23 cellular contexts compared by ENCODE assay signal in the genomic region with DNA sequence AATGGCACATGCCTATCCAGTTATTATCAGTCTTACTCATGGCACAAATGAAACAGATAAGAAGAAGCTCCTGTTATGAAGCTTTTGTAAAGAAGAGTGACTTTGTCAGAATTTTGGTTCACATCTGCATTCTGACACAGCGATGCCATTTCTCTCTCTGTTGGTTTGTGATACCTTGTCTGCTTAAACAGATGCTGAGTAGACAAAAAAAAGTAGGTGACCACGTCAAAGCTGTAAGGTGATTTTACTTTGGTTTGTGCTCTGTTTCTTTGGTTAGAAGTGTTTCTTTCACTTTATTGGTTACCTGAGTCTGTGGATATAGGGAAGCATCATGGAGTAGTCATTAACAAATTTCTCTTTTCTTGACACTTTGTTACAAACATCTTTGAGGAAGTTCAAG.
A peak's percentile ranks its signal among the peaks of the same experiment; 100 is the strongest.
DNase-seq lines count a peak whose midpoint lies in the region; ATAC-seq, FAIRE-seq and TF ChIP-seq lines count a peak whose summit lies in the region.
"Had no signal": no experiment of that assay in that cellular context is flagged by ENCODE, and none has a peak within 500 bp of the region (broad histone marks: within the 10 kb centered on the region; RNA-seq: fewer than 3 reads in every experiment).

No MANE protein-coding gene starts in this region.

- no peak overlapping the region for H4K91ac ChIP-seq in IMR-90 (ENCODE audit: insufficient read depth, low read depth, low read length)

- no peak overlapping the region for H3K14ac ChIP-seq in IMR-90 (replicated peaks; ENCODE audit: low read depth, low read length)

- H3K27me3 ChIP-seq in HepG2 (ENCODE audit: control insufficient read depth in 1 of 2, insufficient read depth in 2 of 2, low read length in 2 of 2) (no peaks in the 10 kb centered on the region), right lobe of liver (no peaks in the 10 kb centered on the region), IMR-90 (ENCODE audit: control insufficient read depth, insufficient read depth, low read length) (no peaks in the 10 kb centered on the region), uterus (no peaks in the 10 kb centered on the region), thyroid gland (no peaks in the 10 kb centered on the region), lower lobe of right lung (ENCODE audit: low read depth) (no peaks in the 10 kb centered on the region)
- H3K27me3 ChIP-seq: BE2C, BLaER1 had no signal

- no peak overlapping the region for H4K8ac ChIP-seq in IMR-90 (ENCODE audit: low read depth in 2 of 2, low read length in 2 of 2)

- no peak overlapping the region for H3K4ac ChIP-seq in IMR-90 (ENCODE audit: low read depth, low read length)

- dilution Hi-C loops in IMR-90 (cut with HindIII; ENCODE audit: low sequenced_read_pairs, unreplicated experiment) = no loop called here

- H3K9me1 ChIP-seq in IMR-90 (ENCODE audit: insufficient read depth, low read length) = no peaks in the 10 kb centered on the region

- H4K5ac ChIP-seq in IMR-90 (ENCODE audit: low read depth, low read length) = no peak overlapping the region

- H2BK5ac ChIP-seq in IMR-90 (ENCODE audit: low read depth, low read length, poor library complexity, severe bottlenecking) = no peak overlapping the region

- DNase-seq in HepG2 (ENCODE audit: low spot score) = no peak
- DNase-seq in right lobe of liver = no peak
- no peak for DNase-seq in IMR-90
- DNase-seq in uterus = no peak
- DNase-seq in thyroid gland = no peak
- DNase-seq in lower lobe of right lung = no peak
- DNase-seq: ACHN; BE2C; C1 segment of cervical spinal cord; CD4-positive, alpha-beta memory T cell; CD4-positive, CD25-positive, alpha-beta regulatory T cell; CD8-positive, alpha-beta memory T cell; COR-L47; DMS 273 treated with DMSO at 0.1 percent for 48 hours; DMS153; DMS79; DND-41; EL; GDM1 had no signal

- TF ChIP-seq CTCF in HepG2 (CRISPR knock-in tag; IDR thresholded peaks at IDR 0.05) (no peak), right lobe of liver (IDR thresholded peaks at IDR 0.05) (no peak), IMR-90 (conservative IDR thresholded peaks at IDR 0.05; ENCODE audit: low read depth, low read length) (no peak), uterus (IDR thresholded peaks at IDR 0.05) (no peak), thyroid gland (IDR thresholded peaks at IDR 0.05) (no peak), lower lobe of right lung (IDR thresholded peaks at IDR 0.05) (no peak)

- H3K23ac ChIP-seq in IMR-90 (ENCODE audit: low read depth, low read length) = no peak overlapping the region

- in situ Hi-C loops in HepG2 (cut with HindIII; ENCODE audit: extremely low pct_ligation_motif_present, low pct_unique_long_range_greater_than_20kb) (no loop called here), IMR-90 (cut with MboI; ENCODE audit: low sequenced_read_pairs) (no loop called here)

- H3K4me1 ChIP-seq in HepG2 (ENCODE audit: insufficient read depth, low read length) = no peaks in the 10 kb centered on the region
- H3K4me1 ChIP-seq in right lobe of liver = no peaks in the 10 kb centered on the region
- no peaks in the 10 kb centered on the region for H3K4me1 ChIP-seq in IMR-90 (ENCODE audit: control insufficient read depth, insufficient read depth, low read length)
- no peaks in the 10 kb centered on the region for H3K4me1 ChIP-seq in uterus
- no peaks in the 10 kb centered on the region for H3K4me1 ChIP-seq in thyroid gland
- H3K4me1 ChIP-seq in lower lobe of right lung = no peaks in the 10 kb centered on the region
- H3K4me1 ChIP-seq: BE2C had no signal

- 3% methylated on average over 2 of the region's 2 CpGs for WGBS in HepG2 (ENCODE audit: low lambda C conversion rate)
- 74% methylated on average over 2 of the region's 2 CpGs for WGBS in right lobe of liver (ENCODE audit: insufficient coverage, low coverage, low lambda C conversion rate, missing lambda C conversion rate)
- WGBS in IMR-90 (ENCODE audit: extremely low coverage in 2 of 2, insufficient read length in 1 of 2), 2 experiments = 60% methylated on average over 1 of the region's 2 CpGs; no CpG with 5 or more reads in 1 of the 2 experiments
- WGBS in thyroid gland, 2 donors = 83 to 85% methylated on average over 2 of the region's 2 CpGs

- TF ChIP-seq RAD21 in HepG2 (CRISPR knock-in tag; IDR thresholded peaks at IDR 0.05) = no peak
- TF ChIP-seq RAD21 in IMR-90 (IDR thresholded peaks at IDR 0.05; ENCODE audit: low read length) = no peak

- H2BK20ac ChIP-seq in IMR-90 (ENCODE audit: low read depth, low read length) = no peak overlapping the region

- H2AFZ ChIP-seq in HepG2 (ENCODE audit: low read length) (no peak overlapping the region), IMR-90 (replicated peaks; ENCODE audit: low read length, poor library complexity) (no peak overlapping the region)

- H3K18ac ChIP-seq in IMR-90 (ENCODE audit: low read depth, low read length) = no peak overlapping the region

- intact Hi-C loops in HepG2 (cut with micrococcal nuclease; ENCODE audit: unreplicated experiment) = no loop called here
- intact Hi-C loops in right lobe of liver (cut with DNase I) = no loop called here
- intact Hi-C loops in IMR-90 (cut with micrococcal nuclease) = no loop called here
- intact Hi-C loops in uterus (cut with DNase I; ENCODE audit: low total_unique reads) = no loop called here
- intact Hi-C loops in thyroid gland (cut with DNase I) = no loop called here
- intact Hi-C loops in lower lobe of right lung (cut with DNase I) = no loop called here

- no peak overlapping the region for H2AK9ac ChIP-seq in IMR-90 (replicated peaks; ENCODE audit: low read depth, low read length, poor library complexity)

- H3K56ac ChIP-seq in IMR-90 (ENCODE audit: extremely low read depth, insufficient read depth, low read length) = no peak overlapping the region

- H3K79me2 ChIP-seq in HepG2 (ENCODE audit: insufficient read depth, low read length) = no peaks in the 10 kb centered on the region

- CTCF ChIA-PET in HepG2 (lab: Yijun Ruan, JAX; ENCODE audit: low intra/inter-chr PET ratio, low total read pairs) = no interaction called here
- CTCF ChIA-PET in IMR-90 (lab: Yijun Ruan, JAX) = no interaction called here

- H3K9ac ChIP-seq in HepG2 (ENCODE audit: insufficient read depth, low read depth, low read length) (no peak overlapping the region), IMR-90 (ENCODE audit: low read depth, low read length) (no peak overlapping the region)
- H3K9ac ChIP-seq: BLaER1 had no signal

- no peak overlapping the region for H2BK120ac ChIP-seq in IMR-90 (ENCODE audit: low read depth, low read length)

- POLR2A ChIA-PET in HepG2 (lab: Yijun Ruan, JAX) = no interaction called here
- POLR2A ChIA-PET in IMR-90 (lab: Charles Lee; ENCODE audit: unreplicated experiment) = no interaction called here

- H4K20me1 ChIP-seq in HepG2 (ENCODE audit: insufficient read depth, low read length) (no peaks in the 10 kb centered on the region), IMR-90 (ENCODE audit: insufficient read depth, low read length) (no peaks in the 10 kb centered on the region)
- H4K20me1 ChIP-seq: BLaER1 had no signal

- ATAC-seq in HepG2 (no peak), right lobe of liver (no peak), IMR-90 (ENCODE audit: low read depth) (no peak), lower lobe of right lung (no peak)
- ATAC-seq: GM12878 had no signal

- H3K4me3 ChIP-seq in HepG2 (replicated peaks in 1 of 3; ENCODE audit: insufficient read depth in 1 of 3, low read depth in 2 of 3, low read length in 3 of 3) = no peak overlapping the region
- no peak overlapping the region for H3K4me3 ChIP-seq in right lobe of liver
- H3K4me3 ChIP-seq in IMR-90 (ENCODE audit: insufficient read depth, low read depth, low read length) = no peak overlapping the region
- H3K4me3 ChIP-seq in uterus = no peak overlapping the region
- H3K4me3 ChIP-seq in thyroid gland (replicated peaks in 1 of 3) = no peak overlapping the region
- H3K4me3 ChIP-seq in lower lobe of right lung = no peak overlapping the region
- H3K4me3 ChIP-seq: BLaER1, GM12878 had no signal

- no peak for FAIRE-seq in HepG2 (lab: Jason Lieb, UNC)
- FAIRE-seq: GM12878, GM12892 had no signal

- no peaks in the 10 kb centered on the region for H3K79me1 ChIP-seq in IMR-90 (ENCODE audit: low read depth in 1 of 2, low read length in 2 of 2)

- H3K4me2 ChIP-seq in HepG2 (ENCODE audit: low read depth, low read length) (no peak overlapping the region), IMR-90 (ENCODE audit: low read depth, low read length) (no peak overlapping the region)
- H3K4me2 ChIP-seq: BLaER1 had no signal

- H3K27ac ChIP-seq in HepG2 (ENCODE audit: extremely low read length, insufficient read depth, low read length) (no peak overlapping the region), right lobe of liver (no peak overlapping the region), IMR-90 (ENCODE audit: insufficient read depth, low read length) (no peak overlapping the region), uterus (peak overlapping the region; percentile 49 to 59), thyroid gland (no peak overlapping the region), lower lobe of right lung (no peak overlapping the region)
- H3K27ac ChIP-seq: 22Rv1, BLaER1 had no signal

- BruUV-seq in HepG2 (replicated peaks; lab: Mats Ljungman, UMichigan) (no TSS peak), IMR-90 (replicated peaks; lab: Mats Ljungman, UMichigan) (no TSS peak)

- H3K9me3 ChIP-seq in HepG2 (ENCODE audit: low read length) (no peaks in the 10 kb centered on the region), right lobe of liver (no peaks in the 10 kb centered on the region), IMR-90 (ENCODE audit: control insufficient read depth, insufficient read depth, low read length) (no peaks in the 10 kb centered on the region), uterus (no peaks in the 10 kb centered on the region), thyroid gland (no peaks in the 10 kb centered on the region), lower lobe of right lung (no peaks in the 10 kb centered on the region)
- H3K9me3 ChIP-seq: BE2C, BLaER1 had no signal

- TF ChIP-seq POLR2A in HepG2 (IDR thresholded peaks at IDR 0.05; ENCODE audit: insufficient read depth in 1 of 2, low read depth in 2 of 2, low read length in 2 of 2) (no peak), right lobe of liver (IDR thresholded peaks at IDR 0.05) (no peak), IMR-90 (IDR thresholded peaks at IDR 0.05; ENCODE audit: low read depth, low read length) (no peak), uterus (IDR thresholded peaks at IDR 0.05) (no peak), thyroid gland (IDR thresholded peaks at IDR 0.05) (no peak)

- no peak overlapping the region for H2BK15ac ChIP-seq in IMR-90 (ENCODE audit: low read depth, low read length)

- no peak overlapping the region for H2AK5ac ChIP-seq in IMR-90 (ENCODE audit: low read depth, low read length)

- no peaks in the 10 kb centered on the region for H3K36me3 ChIP-seq in HepG2 (replicated peaks in 1 of 2; ENCODE audit: control insufficient read depth in 1 of 2, insufficient read depth in 2 of 2, low read length in 2 of 2)
- no peaks in the 10 kb centered on the region for H3K36me3 ChIP-seq in right lobe of liver
- H3K36me3 ChIP-seq in IMR-90 (ENCODE audit: control insufficient read depth, insufficient read depth, low read length) = no peaks in the 10 kb centered on the region
- H3K36me3 ChIP-seq in uterus = no peaks in the 10 kb centered on the region
- H3K36me3 ChIP-seq in thyroid gland = no peaks in the 10 kb centered on the region
- no peaks in the 10 kb centered on the region for H3K36me3 ChIP-seq in lower lobe of right lung
- H3K36me3 ChIP-seq: BE2C, BLaER1 had no signal

- TF ChIP-seq EP300 in HepG2 (IDR thresholded peaks at IDR 0.05; ENCODE audit: low read depth in 2 of 2, low read length in 2 of 2) (no peak), HepG2 (CRISPR knock-in tag; IDR thresholded peaks at IDR 0.05; ENCODE audit: borderline replicate concordance) (no peak)

Comparison
In these comparisons a context has a peak if more than half of its experiments do, and no peak if none do; other contexts are left out.
1. H3K27ac ChIP-seq: peak in uterus (2 of 2); none in HepG2 (single experiment), right lobe of liver (0 of 3), IMR-90 (single experiment), thyroid gland (0 of 3) and lower lobe of right lung (single experiment).